ENCODE assay signal across 28 cellular contexts in the genomic region with DNA sequence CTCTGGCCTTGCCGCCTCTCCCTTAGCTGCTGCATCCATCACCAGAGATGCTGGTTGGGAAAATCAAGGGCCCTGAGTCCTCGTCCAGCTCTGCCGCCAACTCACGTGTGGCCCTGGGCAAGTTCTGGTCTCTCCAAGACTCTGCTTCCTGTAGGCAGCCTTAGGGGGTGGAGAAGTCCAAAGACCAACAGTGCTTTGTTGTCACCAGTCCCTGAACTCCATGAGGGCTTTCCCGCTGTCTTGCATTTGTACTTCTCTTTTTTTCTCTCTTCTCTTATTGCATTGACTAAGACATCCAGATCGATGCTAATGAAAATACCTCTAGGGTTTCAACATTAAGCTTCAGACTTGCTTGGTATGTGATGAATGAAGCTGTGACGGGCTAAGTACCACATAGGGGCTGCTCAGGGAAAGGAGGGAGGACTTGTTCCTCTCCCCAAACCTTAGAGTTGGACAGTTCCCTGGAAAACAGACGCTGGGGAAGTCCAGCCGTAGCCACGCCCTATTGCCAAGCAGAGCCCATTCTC.
DNase-seq lines count a peak whose midpoint lies in the region; ATAC-seq and TF ChIP-seq lines count a peak whose summit lies in the region.
"Had no signal": no experiment of that assay in that cellular context is flagged by ENCODE, and none has a peak within 500 bp of the region (broad histone marks: within the 10 kb centered on the region; RNA-seq: fewer than 3 reads in every experiment).

No MANE protein-coding gene starts in this region.

- no peaks in the 10 kb centered on the region for H3K9me3 ChIP-seq in sigmoid colon
- H3K9me3 ChIP-seq in MG63: no peaks in the 10 kb centered on the region
- H3K9me3 ChIP-seq: BE2C, colonic mucosa, HAP-1, thyroid gland had no signal

- H3K36me3 ChIP-seq in sigmoid colon (no peaks in the 10 kb centered on the region), MG63 (peaks cover 36% of the 10 kb centered on the region)
- H3K36me3 ChIP-seq: BE2C, colonic mucosa, HAP-1, thyroid gland had no signal

- no peak overlapping the region for H3K4me3 ChIP-seq in sigmoid colon
- no peak overlapping the region for H3K4me3 ChIP-seq in MG63
- H3K4me3 ChIP-seq: colonic mucosa, HAP-1, thyroid gland had no signal

- CTCF ChIA-PET in RWPE1 (lab: Yijun Ruan, JAX): no interaction called here

- TF ChIP-seq CTCF in RWPE1 (conservative IDR thresholded peaks at IDR 0.05; ENCODE audit: low read depth) (no peak), type B pancreatic cell (conservative IDR thresholded peaks at IDR 0.05) (no peak), sigmoid colon (IDR thresholded peaks at IDR 0.05) (no peak)

- H3K27ac ChIP-seq in RWPE1: peak overlapping the region; percentile 99
- peak overlapping the region in 1 of 4 donors; percentile 7 for H3K27ac ChIP-seq in sigmoid colon
- H3K27ac ChIP-seq: colonic mucosa, thyroid gland had no signal

- H3K27ac Mint-ChIP-seq in type B pancreatic cell: peak overlapping the region; percentile 97
- H3K27ac Mint-ChIP-seq: activated CD4-positive, alpha-beta memory T cell treated with anti-CD3 and anti-CD28 coated beads, Interleukin-2, amount 10 ng/mL, durations not matched to agents 7 days and 5 days; activated T-helper 2 cell treated with anti-CD3 and anti-CD28 coated beads, Interferon-gamma antibody, Interleukin-2, Interleukin-4, amounts not matched to agents 10 μg/mL and 5 μg/mL and 100 μg/mL, durations not matched to agents 14 hours and 24 hours and 36 hours; progenitor cell of endocrine pancreas; stimulated activated naive CD8-positive, alpha-beta T cell treated with anti-CD3 and anti-CD28 coated beads, Interleukin-15, amount 100 ng/mL, for 72 hours had no signal

- POLR2A ChIA-PET in RWPE1 (lab: Yijun Ruan, JAX; ENCODE audit: low non-redundant PET): no interaction called here

- DNase-seq in Right ventricle myocardium inferior (ENCODE audit: missing footprints): peak; percentile 16
- DNase-seq in left cardiac atrium: no peak
- no peak for DNase-seq in RWPE1 (ENCODE audit: low spot score)
- no peak for DNase-seq in left colon
- no peak for DNase-seq in type B pancreatic cell (ENCODE audit: extremely low spot score, unreplicated experiment)
- DNase-seq in sigmoid colon: no peak
- no peak for DNase-seq in MG63
- DNase-seq: activated CD4-positive, alpha-beta memory T cell treated with anti-CD3 and anti-CD28 coated beads, Interleukin-2, amount 10 ng/mL, durations not matched to agents 7 days and 5 days; activated CD4-positive, alpha-beta T cell treated with anti-CD3 and anti-CD28 coated beads for 1 hour; BE2C; colonic mucosa; COR-L47; DMS79 treated with DMSO at 0.1 percent for 48 hours; effector memory CD8-positive, alpha-beta T cell; GF-D8; mammary epithelial cell; NCI-H146; NCI-H2107; OCI-M1; SHP77; stimulated activated naive CD8-positive, alpha-beta T cell treated with anti-CD3 and anti-CD28 coated beads, Interleukin-15, amount 100 ng/mL, for 72 hours; thyroid gland had no signal

- 66 to 75% methylated on average over 10 of the region's 10 CpGs for WGBS in sigmoid colon, 2 donors

- peaks cover 38% of the 10 kb centered on the region for H3K4me1 Mint-ChIP-seq in type B pancreatic cell (ENCODE audit: unreplicated experiment)

- no peaks in the 10 kb centered on the region for H3K27me3 ChIP-seq in sigmoid colon
- H3K27me3 ChIP-seq in MG63: no peaks in the 10 kb centered on the region
- H3K27me3 ChIP-seq: BE2C, colonic mucosa, thyroid gland had no signal

- no peak for TF ChIP-seq POLR2A in sigmoid colon (IDR thresholded peaks at IDR 0.05)

- no peak for ATAC-seq in Right ventricle myocardium inferior
- ATAC-seq in left cardiac atrium: no peak
- peak; percentile 15 for ATAC-seq in left colon
- ATAC-seq in GM19328 (IDR thresholded peaks at IDR 0.05; ENCODE audit: unreplicated experiment): no peak
- ATAC-seq: activated naive CD4-positive, alpha-beta T cell treated with anti-CD3 and anti-CD28 coated beads, Interleukin-2, amount 50 U/mL, for 72 hours; effector memory CD8-positive, alpha-beta T cell; esophagus mucosa; stimulated activated naive CD8-positive, alpha-beta T cell treated with anti-CD3 and anti-CD28 coated beads, Interleukin-15, amount 100 ng/mL, for 72 hours had no signal

- H3K4me3 Mint-ChIP-seq in type B pancreatic cell: peak overlapping the region; percentile 11
- H3K4me3 Mint-ChIP-seq: activated CD4-positive, alpha-beta memory T cell treated with anti-CD3 and anti-CD28 coated beads, Interleukin-2, amount 10 ng/mL, durations not matched to agents 7 days and 5 days; effector memory CD8-positive, alpha-beta T cell; stimulated activated naive CD8-positive, alpha-beta T cell treated with anti-CD3 and anti-CD28 coated beads, Interleukin-15, amount 100 ng/mL, for 72 hours had no signal

- no peaks in the 10 kb centered on the region for H3K9me3 Mint-ChIP-seq in type B pancreatic cell
- H3K9me3 Mint-ChIP-seq: activated CD4-positive, alpha-beta memory T cell treated with anti-CD3 and anti-CD28 coated beads, Interleukin-2, amount 10 ng/mL, durations not matched to agents 7 days and 5 days; activated naive CD4-positive, alpha-beta T cell treated with anti-CD3 and anti-CD28 coated beads, Interleukin-2, amount 50 U/mL, for 72 hours; activated T-helper 2 cell treated with anti-CD3 and anti-CD28 coated beads, Interferon-gamma antibody, Interleukin-2, Interleukin-4, amounts not matched to agents 10 μg/mL and 5 μg/mL and 100 μg/mL, durations not matched to agents 14 hours and 24 hours and 36 hours; effector memory CD8-positive, alpha-beta T cell; stimulated activated naive CD8-positive, alpha-beta T cell treated with anti-CD3 and anti-CD28 coated beads, Interleukin-15, amount 100 ng/mL, for 72 hours had no signal

- intact Hi-C loops in Right ventricle myocardium inferior (cut with DNase I) (no loop called here), left cardiac atrium (cut with DNase I) (no loop called here), left colon (cut with DNase I, micrococcal nuclease) (no loop called here), sigmoid colon (cut with DNase I) (no loop called here)

- no peaks in the 10 kb centered on the region for H3K27me3 Mint-ChIP-seq in type B pancreatic cell
- H3K27me3 Mint-ChIP-seq: activated CD4-positive, alpha-beta memory T cell treated with anti-CD3 and anti-CD28 coated beads, Interleukin-2, amount 10 ng/mL, durations not matched to agents 7 days and 5 days; effector memory CD8-positive, alpha-beta T cell; progenitor cell of endocrine pancreas; stimulated activated naive CD8-positive, alpha-beta T cell treated with anti-CD3 and anti-CD28 coated beads, Interleukin-15, amount 100 ng/mL, for 72 hours had no signal

- TF ChIP-seq EP300 in sigmoid colon (IDR thresholded peaks at IDR 0.05): no peak

- peaks cover 0 to 76% (median 56%) of the 10 kb centered on the region in 4 donors for H3K4me1 ChIP-seq in sigmoid colon
- H3K4me1 ChIP-seq: BE2C, HAP-1 had no signal

- H3K36me3 Mint-ChIP-seq in type B pancreatic cell: peaks cover 25% of the 10 kb centered on the region
- H3K36me3 Mint-ChIP-seq: activated naive CD4-positive, alpha-beta T cell treated with anti-CD3 and anti-CD28 coated beads, Interleukin-2, amount 50 U/mL, for 72 hours had no signal
